In the genomic region with DNA sequence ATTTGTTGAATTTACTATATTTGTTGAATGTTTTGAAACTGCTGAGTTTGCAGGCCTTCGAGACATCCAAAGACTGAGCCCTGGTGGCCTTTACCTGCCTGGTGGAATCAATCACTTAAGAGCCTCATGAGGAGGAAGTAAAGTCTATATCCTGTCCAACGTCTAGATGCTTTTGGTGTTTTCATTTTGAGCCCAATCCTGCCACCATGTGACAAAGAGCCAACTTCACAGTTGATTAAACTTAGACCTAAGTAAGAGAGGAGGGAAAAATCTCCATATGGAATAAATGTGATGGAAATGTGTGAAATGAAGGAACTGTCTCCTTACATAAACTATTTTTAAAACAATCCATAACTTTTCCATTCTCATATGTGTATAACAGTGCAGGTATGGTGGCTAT, we compare ENCODE assay signal across 15 cellular contexts.
DNase-seq lines count a peak whose midpoint lies in the region; FAIRE-seq and TF ChIP-seq lines count a peak whose summit lies in the region.
"Had no signal": no experiment of that assay in that cellular context is flagged by ENCODE, and none has a peak within 500 bp of the region (broad histone marks: within the 10 kb centered on the region; RNA-seq: fewer than 3 reads in every experiment).

No MANE protein-coding gene starts in this region.

- no peak overlapping the region for H4K5ac ChIP-seq in H1 (ENCODE audit: insufficient read length, low read depth, low read length)

- H3K4me1 Mint-ChIP-seq in osteocyte (ENCODE audit: unreplicated experiment): peaks cover 35% of the 10 kb centered on the region
- H3K4me1 Mint-ChIP-seq: activated naive CD8-positive, alpha-beta T cell treated with anti-CD3 and anti-CD28 coated beads for 36 hours; CD8-positive, alpha-beta memory T cell had no signal

- H3K36me3 ChIP-seq in H1 (ENCODE audit: control insufficient read depth in 2 of 4, insufficient read depth in 4 of 4, low read length in 3 of 4): no peaks in the 10 kb centered on the region
- H3K36me3 ChIP-seq: esophagus squamous epithelium had no signal

- no peaks in the 10 kb centered on the region for H3K79me1 ChIP-seq in H1 (ENCODE audit: low read depth, low read length)

- H4K91ac ChIP-seq in H1 (replicated peaks; ENCODE audit: insufficient read length, low read length): no peak overlapping the region

- no peak overlapping the region for H2BK120ac ChIP-seq in H1 (replicated peaks; ENCODE audit: low read depth, low read length)

- no peak overlapping the region for H3K4me3 Mint-ChIP-seq in osteocyte (ENCODE audit: unreplicated experiment)
- H3K4me3 Mint-ChIP-seq: activated naive CD8-positive, alpha-beta T cell treated with anti-CD3 and anti-CD28 coated beads for 36 hours; CD8-positive, alpha-beta memory T cell; stimulated activated naive CD8-positive, alpha-beta T cell treated with anti-CD3 and anti-CD28 coated beads, Interleukin-15, Interleukin-2, amounts not matched to agents 100 ng/mL and 50 ng/mL, for 24 hours had no signal

- TF ChIP-seq EP300 in H1 (IDR thresholded peaks at IDR 0.05; ENCODE audit: borderline replicate concordance in 1 of 2, low read depth in 2 of 2, low read length in 2 of 2): no peak

- peak overlapping the region; percentile 83 for H3K27ac Mint-ChIP-seq in osteocyte (ENCODE audit: unreplicated experiment)
- H3K27ac Mint-ChIP-seq: activated naive CD8-positive, alpha-beta T cell treated with anti-CD3 and anti-CD28 coated beads for 36 hours; CD8-positive, alpha-beta memory T cell; stimulated activated naive CD8-positive, alpha-beta T cell treated with anti-CD3 and anti-CD28 coated beads, Interleukin-15, Interleukin-2, amounts not matched to agents 100 ng/mL and 50 ng/mL, for 24 hours had no signal

- H4K8ac ChIP-seq in H1 (ENCODE audit: extremely low read depth, insufficient read depth, low read length): no peak overlapping the region

- H2BK12ac ChIP-seq in H1 (ENCODE audit: low read depth, low read length): no peak overlapping the region

- no peaks in the 10 kb centered on the region for H3K9me3 ChIP-seq in H1 (ENCODE audit: insufficient read depth in 2 of 2, low read depth in 1 of 2, low read length in 1 of 2)
- H3K9me3 ChIP-seq: esophagus squamous epithelium had no signal

- no peak for TF ChIP-seq POLR2A in H1 (IDR thresholded peaks at IDR 0.05; ENCODE audit: control extremely low read depth in 1 of 2, low read depth in 2 of 2, low read length in 2 of 2)

- FAIRE-seq in H1 (lab: Jason Lieb, UNC): no peak
- FAIRE-seq: colon, small intestine had no signal

- no peak for TF ChIP-seq CTCF in H1 (IDR thresholded peaks at IDR 0.05; ENCODE audit: control extremely low read depth in 1 of 3, insufficient read depth in 1 of 3, low read depth in 1 of 3, low read length in 3 of 3)
- TF ChIP-seq CTCF in osteocyte (IDR thresholded peaks at IDR 0.05): peak; percentile 47

- DNase-seq in HCEC 1CT: peak; percentile 25
- DNase-seq in RPMI7951 (ENCODE audit: low read depth): peak; percentile 21
- no peak for DNase-seq in H1 (ENCODE audit: low read depth in 1 of 2, low spot score in 2 of 2)
- DNase-seq in osteocyte (ENCODE audit: extremely low spot score, unreplicated experiment): no peak
- DNase-seq in H4 (ENCODE audit: low spot score): no peak
- no peak for DNase-seq in SKM-1 treated with dmso at 0.1 percent for 144 hours (lab: John Stamatoyannopoulos, UW; ENCODE audit: unreplicated experiment)
- DNase-seq in activated CD8-positive, alpha-beta memory T cell treated with anti-CD3 and anti-CD28 coated beads, Interleukin-2, amount 50 U/mL, for 48 hours: no peak
- DNase-seq: activated CD4-positive, CD25-positive, alpha-beta regulatory T cell treated with anti-CD3 and anti-CD28 coated beads, Interleukin-2, amount 50 U/mL, for 72 hours; activated naive CD8-positive, alpha-beta T cell treated with anti-CD3 and anti-CD28 coated beads for 36 hours; CD8-positive, alpha-beta memory T cell; esophagus squamous epithelium; NCI-H2029 treated with DMSO at 0.1 percent for 48 hours; small intestine had no signal

- TF ChIP-seq RAD21 in H1 (IDR thresholded peaks at IDR 0.05 in 1 of 2, conservative IDR thresholded peaks at IDR 0.05 in 1 of 2; ENCODE audit: low read depth in 2 of 2, low read length in 2 of 2): 0 out of 4 replicates have a peak, but pooled peaks have one; percentile 13 to 17

- no peak overlapping the region for H3K18ac ChIP-seq in H1 (ENCODE audit: extremely low read depth, low read length)

- no peak overlapping the region for H2BK15ac ChIP-seq in H1 (ENCODE audit: low read length)

- H3K56ac ChIP-seq in H1 (replicated peaks; ENCODE audit: insufficient read length, low read depth, low read length): no peak overlapping the region

- H3K27me3 ChIP-seq in H1 (replicated peaks in 1 of 4; ENCODE audit: control insufficient read depth in 3 of 4, extremely low read depth in 1 of 4, insufficient read depth in 3 of 4, low read length in 3 of 4): no peaks in the 10 kb centered on the region; a peak in 1 of 7 replicates
- H3K27me3 ChIP-seq: esophagus squamous epithelium had no signal

- CTCF ChIA-PET in H1 (lab: Charles Lee; ENCODE audit: partially characterized antibody): interaction anchor here (0.6 kb wide), 1 partner anchor 54 kb away, joined by 3 read pairs; no protein-coding TSS in a partner anchor

- no peak overlapping the region for H3K23ac ChIP-seq in H1 (ENCODE audit: insufficient read length)

- H3K4me1 ChIP-seq in H1 (replicated peaks in 1 of 4; ENCODE audit: control insufficient read depth in 3 of 4, insufficient read depth in 4 of 4, low read length in 3 of 4): peaks cover 0 to 7% (median 4%) of the 10 kb centered on the region in 4 experiments; a peak in 2 of 7 replicates
- H3K4me1 ChIP-seq: esophagus squamous epithelium had no signal

- H2AFZ ChIP-seq in H1 (ENCODE audit: low read length): no peak overlapping the region

- H3K4ac ChIP-seq in H1 (replicated peaks; ENCODE audit: insufficient read length, low read depth, low read length): no peak overlapping the region

- WGBS in H1 (ENCODE audit: extremely low coverage in 1 of 2, insufficient coverage in 1 of 2, insufficient read length in 1 of 2, insufficient replicate concordance in 2 of 2, low coverage in 1 of 2, low lambda C conversion rate in 2 of 2, missing lambda C conversion rate in 1 of 2), 2 experiments: 87% methylated on average over 2 of the region's 2 CpGs; no CpG with 5 or more reads in 1 of the 2 experiments

- H2BK20ac ChIP-seq in H1 (ENCODE audit: low read length): no peak overlapping the region

- H3K79me2 ChIP-seq in H1 (ENCODE audit: control insufficient read depth in 1 of 2, insufficient read depth in 2 of 2, low read length in 2 of 2): no peaks in the 10 kb centered on the region

- no peak overlapping the region for H2BK5ac ChIP-seq in H1 (ENCODE audit: low read depth, low read length)

- H3K36me3 Mint-ChIP-seq in osteocyte (ENCODE audit: unreplicated experiment): no peaks in the 10 kb centered on the region
- H3K36me3 Mint-ChIP-seq: activated naive CD8-positive, alpha-beta T cell treated with anti-CD3 and anti-CD28 coated beads for 36 hours; CD8-positive, alpha-beta memory T cell had no signal

- no peaks in the 10 kb centered on the region for H3K9me3 Mint-ChIP-seq in osteocyte (ENCODE audit: unreplicated experiment)
- H3K9me3 Mint-ChIP-seq: stimulated activated naive CD8-positive, alpha-beta T cell treated with anti-CD3 and anti-CD28 coated beads, Interleukin-15, Interleukin-2, amounts not matched to agents 100 ng/mL and 50 ng/mL, for 24 hours had no signal

- H4K20me1 ChIP-seq in H1 (replicated peaks in 1 of 2; ENCODE audit: control insufficient read depth in 1 of 2, insufficient read depth in 2 of 2, low read length in 2 of 2): no peaks in the 10 kb centered on the region

- H3K23me2 ChIP-seq in H1 (ENCODE audit: low read depth, low read length): no peaks in the 10 kb centered on the region

- POLR2A ChIA-PET in H1 (lab: Charles Lee; ENCODE audit: partially characterized antibody): no interaction called here

- no peaks in the 10 kb centered on the region for H3K27me3 Mint-ChIP-seq in osteocyte (ENCODE audit: unreplicated experiment)
- H3K27me3 Mint-ChIP-seq: activated naive CD8-positive, alpha-beta T cell treated with anti-CD3 and anti-CD28 coated beads for 36 hours; CD8-positive, alpha-beta memory T cell; stimulated activated naive CD8-positive, alpha-beta T cell treated with anti-CD3 and anti-CD28 coated beads, Interleukin-15, Interleukin-2, amounts not matched to agents 100 ng/mL and 50 ng/mL, for 24 hours had no signal

- H2AK5ac ChIP-seq in H1 (ENCODE audit: low read depth, low read length): no peak overlapping the region

- no peak overlapping the region for H3K4me3 ChIP-seq in H1 (ENCODE audit: extremely low read depth in 1 of 4, insufficient read depth in 2 of 4, low read depth in 3 of 4, low read length in 4 of 4)
- H3K4me3 ChIP-seq: esophagus squamous epithelium had no signal

- no peak overlapping the region for H3K14ac ChIP-seq in H1 (ENCODE audit: insufficient read length)

- H3K9ac ChIP-seq in H1 (replicated peaks in 1 of 4; ENCODE audit: extremely low read depth in 1 of 4, low read depth in 3 of 4, low read length in 3 of 4): no peak overlapping the region

- H3K4me2 ChIP-seq in H1 (ENCODE audit: insufficient read depth in 1 of 2, low read depth in 2 of 2, low read length in 2 of 2): no peak overlapping the region

- no peak overlapping the region for H3K27ac ChIP-seq in H1 (ENCODE audit: low read depth, low read length)
- H3K27ac ChIP-seq: esophagus squamous epithelium had no signal

TF ChIP-seq in H1, 55 proteins besides CTCF, POLR2A, EP300 and RAD21:
- TF ChIP-seq ZNF274 (IDR thresholded peaks at IDR 0.05; ENCODE audit: borderline replicate concordance, extremely low read depth, low read length) (no peak), ASH2L (IDR thresholded peaks at IDR 0.05; ENCODE audit: low read length) (no peak)

Comparison
In these comparisons a context has a peak if more than half of its experiments do, and no peak if none do; other contexts are left out.
1. DNase-seq: peak in HCEC 1CT (single experiment) and RPMI7951 (single experiment); none in H1 (0 of 2), osteocyte (single experiment), H4 (single experiment), SKM-1 treated with dmso at 0.1 percent for 144 hours (single experiment) and activated CD8-positive, alpha-beta memory T cell treated with anti-CD3 and anti-CD28 coated beads, Interleukin-2, amount 50 U/mL, for 48 hours (single experiment).